In the genomic region with DNA sequence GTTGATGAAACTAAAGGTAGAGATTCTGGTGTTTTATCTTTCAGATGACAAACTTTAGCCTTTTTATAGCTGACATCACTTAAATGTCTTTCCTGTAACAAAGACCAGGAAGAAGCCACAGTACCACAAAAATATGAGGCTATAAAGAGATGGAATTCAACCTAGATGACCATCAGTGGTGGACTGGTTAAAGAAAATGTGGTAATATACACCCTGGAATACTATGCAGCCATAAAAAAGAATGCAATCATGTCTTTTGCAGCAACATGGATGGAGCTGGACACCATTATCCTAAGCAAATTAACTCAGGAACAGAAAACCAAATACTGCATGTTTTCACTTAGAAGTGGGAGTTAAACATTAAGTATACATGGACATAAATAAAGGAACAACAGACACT, we compare ENCODE assay signal across 28 cellular contexts. TPM values are rescaled to one million over a fixed set of nuclear protein-coding genes. Genes with fewer than 3 reads are reported as not detected.
"Had no signal": no experiment of that assay in that cellular context is flagged by ENCODE, and none has a peak within 500 bp of the region (broad histone marks: within the 10 kb centered on the region; RNA-seq: fewer than 3 reads in every experiment).

No MANE protein-coding gene starts in this region.

- H3K9me3 ChIP-seq: pancreas, psoas muscle, suprapubic skin, testis, tibial artery, transverse colon, vagina had no signal

- H3K9ac ChIP-seq: neural progenitor cell had no signal

- H3K4me3 ChIP-seq: neural progenitor cell, pancreas, psoas muscle, skin epidermis, smooth muscle cell, spleen, suprapubic skin, testis, tibial artery, transverse colon, vagina had no signal

- H2AFZ ChIP-seq: neural progenitor cell had no signal

- H3K27ac Mint-ChIP-seq: naive thymus-derived CD4-positive, alpha-beta T cell; natural killer cell; neural progenitor cell; stimulated activated memory B cell treated with anti-CD40 and anti-IgM and Interleukin-4, amounts not matched to agents 10 μg/mL and 1 μg/mL and 100 μg/mL, for 72 hours; stimulated activated naive CD8-positive, alpha-beta T cell treated with anti-CD3 and anti-CD28 coated beads, Interleukin-15, amount 100 ng/mL, for 72 hours had no signal

- H3K27me3 ChIP-seq: neural progenitor cell, pancreas, suprapubic skin, testis, tibial artery, transverse colon, vagina had no signal

- H3K36me3 ChIP-seq: neural progenitor cell, pancreas, spleen, suprapubic skin, tibial artery, transverse colon, vagina had no signal

- H3K4me3 Mint-ChIP-seq: naive thymus-derived CD4-positive, alpha-beta T cell; natural killer cell; nephron; neural progenitor cell; stimulated activated memory B cell treated with anti-CD40 and anti-IgM and Interleukin-4, amounts not matched to agents 10 μg/mL and 1 μg/mL and 100 μg/mL, for 72 hours; stimulated activated naive CD8-positive, alpha-beta T cell treated with anti-CD3 and anti-CD28 coated beads, Interleukin-15, amount 100 ng/mL, for 72 hours had no signal

- H3K4me1 Mint-ChIP-seq: natural killer cell had no signal

- H3K36me3 Mint-ChIP-seq: natural killer cell; neural progenitor cell; stimulated activated memory B cell treated with anti-CD40 and anti-IgM and Interleukin-4, amounts not matched to agents 10 μg/mL and 1 μg/mL and 100 μg/mL, for 72 hours; type B pancreatic cell had no signal

- H3K27ac ChIP-seq: neural progenitor cell, psoas muscle, spleen, suprapubic skin, vagina had no signal

- ATAC-seq: naive thymus-derived CD4-positive, alpha-beta T cell; natural killer cell; psoas muscle; stimulated activated memory B cell treated with anti-CD40 and anti-IgM and Interleukin-4, amounts not matched to agents 10 μg/mL and 1 μg/mL and 100 μg/mL, for 72 hours; stimulated activated naive CD8-positive, alpha-beta T cell treated with anti-CD3 and anti-CD28 coated beads, Interleukin-15, amount 100 ng/mL, for 72 hours; stimulated activated naive CD8-positive, alpha-beta T cell treated with anti-CD3 and anti-CD28 coated beads, Interleukin-15, Interleukin-2, amounts not matched to agents 100 U/mL and 50 U/mL, for 24 hours had no signal

- H3K27me3 Mint-ChIP-seq: type B pancreatic cell had no signal

- DNase-seq: naive thymus-derived CD4-positive, alpha-beta T cell; natural killer cell; occipital lobe; psoas muscle; spleen; stimulated activated CD4-positive, alpha-beta T cell treated with anti-CD3 and anti-CD28 coated beads, Interleukin-12 subunit alpha, Interleukin-12 subunit beta, amount 100 ng/mL, for 4 hours; stimulated activated CD4-positive, alpha-beta T cell treated with anti-CD3 and anti-CD28 coated beads, Interleukin-1b, Interleukin-23, amount 100 ng/mL, for 48 hours; stimulated activated CD4-positive, alpha-beta T cell treated with anti-CD3 and anti-CD28 coated beads, Interleukin-4, amount 100 ng/mL, for 1 hour; stimulated activated CD4-positive, alpha-beta T cell treated with anti-CD3 and anti-CD28 coated beads, Interleukin-4, amount 100 ng/mL, for 4 hours; stimulated activated CD8-positive, alpha-beta memory T cell treated with anti-CD3 and anti-CD28 coated beads, Interleukin-4, amount 100 ng/mL, for 48 hours; stimulated activated naive CD4-positive, alpha-beta T cell; stimulated activated naive CD8-positive, alpha-beta T cell treated with anti-CD3 and anti-CD28 coated beads, Interleukin-15, amount 100 ng/mL, for 72 hours; stimulated activated naive CD8-positive, alpha-beta T cell treated with anti-CD3 and anti-CD28 coated beads, Interleukin-15, Interleukin-2, amounts not matched to agents 100 U/mL and 50 U/mL, for 24 hours; substantia nigra; testis; tibial artery; transverse colon had no signal

- H3K4me1 ChIP-seq: neural progenitor cell, psoas muscle, testis had no signal

- H3K9me3 Mint-ChIP-seq: naive thymus-derived CD4-positive, alpha-beta T cell; natural killer cell; nephron; neural progenitor cell; stimulated activated memory B cell treated with anti-CD40 and anti-IgM and Interleukin-4, amounts not matched to agents 10 μg/mL and 1 μg/mL and 100 μg/mL, for 72 hours; stimulated activated naive CD8-positive, alpha-beta T cell treated with anti-CD3 and anti-CD28 coated beads, Interleukin-15, amount 100 ng/mL, for 72 hours had no signal

- FAIRE-seq: pancreas, urothelium cell line had no signal

- H3K4me2 ChIP-seq: neural progenitor cell, smooth muscle cell had no signal

RNA-seq across cellular contexts. Expression of a gene that starts 44.9 kb away (rescaled TPM):
- polyA plus RNA-seq: neural cell had no signal
